ENCODE assay signal across 2 cellular contexts in the genomic region with DNA sequence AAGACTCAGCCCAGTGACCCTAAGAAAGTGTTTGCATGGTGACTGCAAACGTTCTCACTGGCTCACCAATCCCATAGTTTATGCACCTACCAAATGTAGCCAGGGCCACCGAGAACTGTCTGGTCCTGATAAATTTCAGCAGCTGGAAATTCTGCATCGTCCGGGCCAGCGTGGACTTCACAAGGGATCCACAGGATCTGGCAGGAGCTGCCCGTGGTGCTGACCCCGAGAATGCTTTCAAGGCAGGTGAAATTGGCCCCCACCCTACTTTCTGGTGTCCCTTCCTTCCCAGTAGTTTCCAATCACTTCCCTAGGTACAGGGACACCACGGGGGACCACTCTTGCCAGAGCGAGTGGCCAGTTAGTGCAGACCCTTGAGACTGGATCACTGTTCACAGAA.
TF ChIP-seq lines count a peak whose summit lies in the region.

No MANE protein-coding gene starts in this region.

TF ChIP-seq in GM23338, 12 proteins besides CTCF, POLR2A, EP300 and RAD21 (continued from another document):
- TF ChIP-seq REST (IDR thresholded peaks at IDR 0.05; ENCODE audit: unreplicated experiment): peak; percentile 72

TF ChIP-seq in PFSK-1, 5 proteins besides CTCF, POLR2A, EP300 and RAD21 (continued from another document):
- peak; percentile 75 to 89 for TF ChIP-seq REST (IDR thresholded peaks at IDR 0.05; ENCODE audit: insufficient read depth in 1 of 2, low read depth in 2 of 2, low read length in 2 of 2)
- TF ChIP-seq POLR2AphosphoS5 (IDR thresholded peaks at IDR 0.05; ENCODE audit: low read depth, low read length): no peak
- no peak for TF ChIP-seq TAF1 (IDR thresholded peaks at IDR 0.05; ENCODE audit: borderline replicate concordance, insufficient read depth, low read length)
- TF ChIP-seq SIN3A (IDR thresholded peaks at IDR 0.05; ENCODE audit: borderline replicate concordance, insufficient read depth, low read length): no peak
